13 cellular contexts compared by ENCODE assay signal in genomic region chr10:110456523-110457091, GRCh38. TPM values are rescaled to one million over a fixed set of nuclear protein-coding genes. Genes with fewer than 3 reads are reported as not detected.
DNase-seq lines count a peak whose midpoint lies in the region; TF ChIP-seq lines count a peak whose summit lies in the region.
"Had no signal": no experiment of that assay in that cellular context is flagged by ENCODE, and none has a peak within 500 bp of the region (broad histone marks: within the 10 kb centered on the region; RNA-seq: fewer than 3 reads in every experiment).

No MANE protein-coding gene starts in this region.

- H3K27me3 ChIP-seq in OCI-LY1 (ENCODE audit: insufficient read depth, low read length) (no peaks in the 10 kb centered on the region), endodermal cell (ENCODE audit: control insufficient read depth, insufficient read depth, low read length, poor library complexity, severe bottlenecking) (no peaks in the 10 kb centered on the region), skeletal muscle satellite cell (ENCODE audit: control insufficient read depth, insufficient read depth, low read length) (no peaks in the 10 kb centered on the region)
- H3K27me3 ChIP-seq: SJSA1 had no signal

- no peaks in the 10 kb centered on the region for H3K79me2 ChIP-seq in OCI-LY1 (ENCODE audit: insufficient read depth, low read length)

- H3K4me1 Mint-ChIP-seq in endodermal cell = no peaks in the 10 kb centered on the region

- H3K9me3 ChIP-seq in OCI-LY1 (ENCODE audit: low read length) (no peaks in the 10 kb centered on the region), endodermal cell (ENCODE audit: control insufficient read depth, low read length) (no peaks in the 10 kb centered on the region), skeletal muscle satellite cell (replicated peaks; ENCODE audit: low read length) (no peaks in the 10 kb centered on the region)
- H3K9me3 ChIP-seq: SJSA1 had no signal

- H3K27ac Mint-ChIP-seq in endodermal cell = no peak overlapping the region

- no peaks in the 10 kb centered on the region for H3K9me3 Mint-ChIP-seq in endodermal cell
- H3K9me3 Mint-ChIP-seq: immature natural killer cell, neural crest cell had no signal

- H3K9ac ChIP-seq in OCI-LY1 (ENCODE audit: low read length) (no peak overlapping the region; the same call in 1 of the 2 replicates), endodermal cell (ENCODE audit: extremely low read depth, low read length, poor library complexity, severe bottlenecking) (no peak overlapping the region), skeletal muscle satellite cell (ENCODE audit: low read depth, low read length) (peak overlapping the region; percentile 34)

- H3K4me2 ChIP-seq in OCI-LY1 (ENCODE audit: low read length) (peak overlapping the region; percentile 14; the same call in 1 of the 2 replicates), skeletal muscle satellite cell (ENCODE audit: low read length) (no peak overlapping the region)

- no peak for TF ChIP-seq CTCF in OCI-LY1 (IDR thresholded peaks at IDR 0.05; ENCODE audit: low read length)
- no peak for TF ChIP-seq CTCF in endodermal cell (conservative IDR thresholded peaks at IDR 0.05)

- H3K27me3 Mint-ChIP-seq in endodermal cell (ENCODE audit: insufficient read depth) = peaks cover 4% of the 10 kb centered on the region

- H3K4me3 ChIP-seq in OCI-LY1 (ENCODE audit: low read depth, low read length, poor library complexity, severe bottlenecking) = no peak overlapping the region
- no peak overlapping the region for H3K4me3 ChIP-seq in endodermal cell (ENCODE audit: low read length)
- no peak overlapping the region for H3K4me3 ChIP-seq in skeletal muscle satellite cell (ENCODE audit: low read length)
- H3K4me3 ChIP-seq: SJSA1 had no signal

- no peaks in the 10 kb centered on the region for H4K20me1 ChIP-seq in OCI-LY1 (ENCODE audit: insufficient read depth, low read length)

- no peaks in the 10 kb centered on the region for H3F3A ChIP-seq in OCI-LY1 (ENCODE audit: insufficient read depth, low read length)

- H3K27ac ChIP-seq in OCI-LY1 (ENCODE audit: low read depth, low read length, poor library complexity, severe bottlenecking) (peak overlapping the region; percentile 90), endodermal cell (ENCODE audit: low read depth, low read length) (no peak overlapping the region)
- H3K27ac ChIP-seq: 22Rv1, SJSA1 had no signal

- H3K4me1 ChIP-seq in OCI-LY1 (ENCODE audit: insufficient read depth, low read length, severe bottlenecking) = peaks cover 71% of the 10 kb centered on the region
- no peaks in the 10 kb centered on the region for H3K4me1 ChIP-seq in endodermal cell (ENCODE audit: control insufficient read depth, insufficient read depth, low read length)
- peaks cover 31% of the 10 kb centered on the region for H3K4me1 ChIP-seq in skeletal muscle satellite cell (ENCODE audit: control insufficient read depth, insufficient read depth, low read length)

- H2AFZ ChIP-seq in OCI-LY1 (ENCODE audit: low read length) = no peak overlapping the region

- 83 to 100% methylated on average over 1 to 3 of the region's 3 CpGs for WGBS in endodermal cell (ENCODE audit: insufficient coverage in 1 of 2, insufficient read length in 1 of 2), 2 experiments

- no peaks in the 10 kb centered on the region for H3K36me3 ChIP-seq in OCI-LY1 (ENCODE audit: insufficient read depth, low read length)
- H3K36me3 ChIP-seq in endodermal cell (ENCODE audit: control insufficient read depth, insufficient read depth, low read length) = no peaks in the 10 kb centered on the region
- H3K36me3 ChIP-seq in skeletal muscle satellite cell (ENCODE audit: insufficient read depth, low read length) = no peaks in the 10 kb centered on the region
- H3K36me3 ChIP-seq: SJSA1 had no signal

- DNase-seq in DMS 273 (lab: John Stamatoyannopoulos, UW; ENCODE audit: unreplicated experiment) = peak; percentile 26
- DNase-seq in DMS 273 treated with DMSO at 0.1 percent for 48 hours (lab: John Stamatoyannopoulos, UW) = no peak
- DNase-seq in endodermal cell = peak; percentile 41
- DNase-seq in stimulated activated naive CD4-positive, alpha-beta T cell treated with Interleukin-2 at 50 U/mL for 16 hours (lab: John Stamatoyannopoulos, UW) = no peak
- DNase-seq in COR-L47 (lab: John Stamatoyannopoulos, UW) = no peak
- DNase-seq in NCI-H82 treated with DMSO at 0.1 percent for 48 hours (lab: John Stamatoyannopoulos, UW; ENCODE audit: unreplicated experiment) = no peak
- DNase-seq: immature natural killer cell, Karpas-422 had no signal

- no peaks in the 10 kb centered on the region for H3K36me3 Mint-ChIP-seq in endodermal cell (ENCODE audit: low read depth)
- H3K36me3 Mint-ChIP-seq: immature natural killer cell had no signal

- no peaks in the 10 kb centered on the region for H3K9me2 ChIP-seq in OCI-LY1 (ENCODE audit: low read depth, low read length)

- H3K4me3 Mint-ChIP-seq in endodermal cell = no peak overlapping the region
- H3K4me3 Mint-ChIP-seq: neural crest cell had no signal

RNA-seq across cellular contexts. Expression of gene DUSP5, which starts 41.1 kb away (rescaled TPM):
- 10 to 100 TPM; 60.0 to 60.3 TPM for total RNA-seq in endodermal cell
- polyA plus RNA-seq in endodermal cell (2013, experiment 1 of 2) = 9.9 TPM
- 11.1 TPM for polyA plus RNA-seq in endodermal cell (2013, experiment 2 of 2)
- total RNA-seq in skeletal muscle satellite cell (2012; rRNA removed) = 35.2 and 70.1 TPM in 2 replicates

Comparison
In these comparisons a context has a peak if more than half of its experiments do, and no peak if none do; other contexts are left out.
1. DNase-seq: peak in DMS 273 (single experiment) and endodermal cell (single experiment); none in DMS 273 treated with DMSO at 0.1 percent for 48 hours (single experiment), stimulated activated naive CD4-positive, alpha-beta T cell treated with Interleukin-2 at 50 U/mL for 16 hours (single experiment), COR-L47 (single experiment) and NCI-H82 treated with DMSO at 0.1 percent for 48 hours (single experiment).